ENCODE assay signal across 23 cellular contexts in genomic region chr2:237946423-237946822, GRCh38.
"Had no signal": no experiment of that assay in that cellular context is flagged by ENCODE, and none has a peak within 500 bp of the region (broad histone marks: within the 10 kb centered on the region; RNA-seq: fewer than 3 reads in every experiment).

No MANE protein-coding gene starts in this region.

- H3K27ac Mint-ChIP-seq: activated B cell treated with CpG ODN at 0.5 μM for 24 hours; activated CD8-positive, alpha-beta T cell treated with anti-CD3 and anti-CD28 coated beads for 36 hours; endodermal cell; mesothelial cell of epicardium; naive B cell; neural progenitor cell had no signal

- H3K4me1 Mint-ChIP-seq: activated B cell treated with CpG ODN at 0.5 μM for 24 hours, naive B cell, neural progenitor cell had no signal

- H3K9ac ChIP-seq: neural progenitor cell, parathyroid adenoma had no signal

- H3K4me1 ChIP-seq: neural progenitor cell, parathyroid adenoma, psoas muscle had no signal

- H3K27ac ChIP-seq: brain microvascular endothelial cell, heart left ventricle, neural progenitor cell, parathyroid adenoma, psoas muscle, right atrium auricular region, spleen, thoracic aorta had no signal

- H3K27me3 Mint-ChIP-seq: activated CD8-positive, alpha-beta T cell treated with anti-CD3 and anti-CD28 coated beads for 36 hours had no signal

- H3K9me3 ChIP-seq: thoracic aorta had no signal

- H3K36me3 Mint-ChIP-seq: mesothelial cell of epicardium, neural progenitor cell had no signal

- H3K4me2 ChIP-seq: neural progenitor cell had no signal

- H3K36me3 ChIP-seq: brain microvascular endothelial cell, heart left ventricle, neural progenitor cell, right atrium auricular region, spleen, thoracic aorta had no signal

- H3K4me3 ChIP-seq: heart left ventricle, neural progenitor cell, psoas muscle, right atrium auricular region, spleen, thoracic aorta had no signal

- H3K79me2 ChIP-seq: parathyroid adenoma had no signal

- H3K4me3 Mint-ChIP-seq: activated B cell treated with CpG ODN at 0.5 μM for 24 hours; activated CD8-positive, alpha-beta T cell treated with anti-CD3 and anti-CD28 coated beads for 36 hours; activated T-cell treated with anti-CD3 and anti-CD28 coated beads, Interleukin-2, amount 50 U/mL, for 4 hours; endodermal cell; mesothelial cell of epicardium; naive B cell; neural progenitor cell had no signal

- ATAC-seq: activated CD8-positive, alpha-beta T cell treated with anti-CD3 and anti-CD28 coated beads for 36 hours; activated T-cell treated with anti-CD3 and anti-CD28 coated beads, Interleukin-2, amount 50 U/mL, for 4 hours; esophagus mucosa; heart left ventricle; psoas muscle had no signal

- H3K27me3 ChIP-seq: brain microvascular endothelial cell, neural progenitor cell, right atrium auricular region had no signal

- H2AFZ ChIP-seq: neural progenitor cell, parathyroid adenoma had no signal

- DNase-seq: activated B cell treated with CpG ODN at 0.5 μM for 24 hours; activated CD8-positive, alpha-beta T cell treated with anti-CD3 and anti-CD28 coated beads for 36 hours; activated naive CD4-positive, alpha-beta T cell; activated T-cell treated with anti-CD3 and anti-CD28 coated beads, Interleukin-2, amount 50 U/mL, for 4 hours; amniotic stem cell; brain microvascular endothelial cell; cortex of kidney; endodermal cell; foreskin fibroblast; heart left ventricle; hypothalamus; naive B cell; occipital lobe; psoas muscle; spleen; stimulated activated naive CD4-positive, alpha-beta T cell treated with Interleukin-2 at 50 U/mL for 16 hours; trophoblast cell had no signal
